11 cellular contexts compared by ENCODE assay signal in the genomic region with DNA sequence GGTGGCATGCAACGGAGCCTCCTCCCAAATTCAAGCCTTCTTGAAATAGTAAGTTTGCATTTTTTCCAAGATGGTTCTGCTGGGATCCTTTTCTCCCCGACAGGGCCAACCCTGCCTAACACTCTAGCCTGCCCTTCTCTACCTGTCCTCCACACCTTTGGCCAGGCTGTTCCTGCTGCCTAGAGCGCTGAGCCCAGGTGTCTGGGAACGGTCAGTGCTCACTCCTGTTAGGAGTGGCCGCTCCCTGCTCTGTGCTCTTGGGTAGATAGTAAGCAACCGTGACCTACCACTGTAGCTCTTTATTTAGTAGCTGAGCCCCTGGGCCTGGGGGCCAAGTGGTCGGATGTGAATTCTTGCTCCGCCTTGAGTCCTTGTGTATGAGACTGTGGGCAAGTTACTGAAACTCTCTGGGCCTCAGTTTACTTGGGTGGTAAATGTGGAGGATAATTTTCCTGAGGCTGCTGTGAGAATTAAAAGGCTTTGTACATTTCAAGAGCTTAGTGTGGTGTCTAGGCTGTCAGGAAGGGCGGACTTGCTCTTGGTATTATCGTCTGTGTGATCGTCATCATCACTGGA. TPM values are rescaled to one million over a fixed set of nuclear protein-coding genes. Genes with fewer than 3 reads are reported as not detected.
DNase-seq lines count a peak whose midpoint lies in the region; ATAC-seq and TF ChIP-seq lines count a peak whose summit lies in the region.
"Had no signal": no experiment of that assay in that cellular context is flagged by ENCODE, and none has a peak within 500 bp of the region (broad histone marks: within the 10 kb centered on the region; RNA-seq: fewer than 3 reads in every experiment).

No MANE protein-coding gene starts in this region.

- H3K27ac Mint-ChIP-seq in activated T-helper 17 cell treated with anti-CD3 and anti-CD28 coated beads, Interleukin-2, amount 50 U/mL, for 72 hours, result peak overlapping the region; percentile 66

- H3K23ac ChIP-seq in mesendoderm (ENCODE audit: low read length), result peak overlapping the region; percentile 99

- H3K27me3 ChIP-seq in mesendoderm (ENCODE audit: insufficient read depth, low read length, poor library complexity) (no peaks in the 10 kb centered on the region), upper lobe of left lung (no peaks in the 10 kb centered on the region)
- H3K27me3 ChIP-seq: esophagus squamous epithelium had no signal

- TF ChIP-seq EP300 in upper lobe of left lung (IDR thresholded peaks at IDR 0.05), result no peak

- no peak overlapping the region for H4K8ac ChIP-seq in mesendoderm (ENCODE audit: low read depth, low read length)

- H3K36me3 ChIP-seq in mesendoderm (ENCODE audit: control insufficient read depth, insufficient read depth, low read length) (no peaks in the 10 kb centered on the region), upper lobe of left lung (no peaks in the 10 kb centered on the region)
- H3K36me3 ChIP-seq: esophagus squamous epithelium had no signal

- H3K27me3 Mint-ChIP-seq in activated T-cell treated with anti-CD3 and anti-CD28 coated beads, Interleukin-2, amount 50 U/mL, for 4 hours (ENCODE audit: low read depth), result no peaks in the 10 kb centered on the region
- H3K27me3 Mint-ChIP-seq in activated T-helper 17 cell treated with anti-CD3 and anti-CD28 coated beads, Interleukin-2, amount 50 U/mL, for 72 hours, result no peaks in the 10 kb centered on the region

- H3K9me3 Mint-ChIP-seq in activated T-cell treated with anti-CD3 and anti-CD28 coated beads, Interleukin-2, amount 50 U/mL, for 4 hours, result no peaks in the 10 kb centered on the region
- H3K9me3 Mint-ChIP-seq in activated T-helper 17 cell treated with anti-CD3 and anti-CD28 coated beads, Interleukin-2, amount 50 U/mL, for 72 hours, result no peaks in the 10 kb centered on the region

- H3K9me3 ChIP-seq in upper lobe of left lung, result no peaks in the 10 kb centered on the region
- H3K9me3 ChIP-seq: esophagus squamous epithelium, psoas muscle had no signal

- H3K4me1 ChIP-seq in mesendoderm (ENCODE audit: control insufficient read depth, low read depth, low read length), result peaks cover 32% of the 10 kb centered on the region
- H3K4me1 ChIP-seq in upper lobe of left lung, result peaks cover 86 to 100% (median 90%) of the 10 kb centered on the region in 4 donors

- no peak overlapping the region for H3K4me2 ChIP-seq in mesendoderm (ENCODE audit: low read length)

- H3K4ac ChIP-seq in mesendoderm (ENCODE audit: low read depth, low read length), result no peak overlapping the region

- H3K79me1 ChIP-seq in mesendoderm (ENCODE audit: low read length), result peaks cover 36% of the 10 kb centered on the region

- H2AK5ac ChIP-seq in mesendoderm (ENCODE audit: low read length), result peak overlapping the region; percentile 96

- no peak overlapping the region for H2BK15ac ChIP-seq in mesendoderm (replicated peaks; ENCODE audit: low read depth)

- peaks cover 67% of the 10 kb centered on the region for H3K4me1 Mint-ChIP-seq in activated T-cell treated with anti-CD3 and anti-CD28 coated beads, Interleukin-2, amount 50 U/mL, for 4 hours (ENCODE audit: low read depth)
- H3K4me1 Mint-ChIP-seq in activated T-helper 17 cell treated with anti-CD3 and anti-CD28 coated beads, Interleukin-2, amount 50 U/mL, for 72 hours, result peaks cover 30% of the 10 kb centered on the region

- ATAC-seq in activated T-cell treated with anti-CD3 and anti-CD28 coated beads, Interleukin-2, amount 50 U/mL, for 4 hours, result no peak
- no peak for ATAC-seq in activated T-helper 17 cell treated with anti-CD3 and anti-CD28 coated beads, Interleukin-2, amount 50 U/mL, for 72 hours (replicated peaks)
- no peak for ATAC-seq in upper lobe of left lung (ENCODE audit: low FRiP score in 2 of 2)

- no peak overlapping the region for H2BK120ac ChIP-seq in mesendoderm (ENCODE audit: low read depth, low read length)

- H3K4me3 Mint-ChIP-seq in activated T-cell treated with anti-CD3 and anti-CD28 coated beads, Interleukin-2, amount 50 U/mL, for 4 hours, result peak overlapping the region; percentile 48
- H3K4me3 Mint-ChIP-seq in activated T-helper 17 cell treated with anti-CD3 and anti-CD28 coated beads, Interleukin-2, amount 50 U/mL, for 72 hours, result peak overlapping the region; percentile 56

- no peak overlapping the region for H3K9ac ChIP-seq in mesendoderm (ENCODE audit: low read length)

- no peak overlapping the region for H4K5ac ChIP-seq in mesendoderm (ENCODE audit: low read length)

- peak overlapping the region; percentile 61 for H2BK5ac ChIP-seq in mesendoderm (ENCODE audit: low read length)

- no peaks in the 10 kb centered on the region for H3K36me3 Mint-ChIP-seq in activated T-cell treated with anti-CD3 and anti-CD28 coated beads, Interleukin-2, amount 50 U/mL, for 4 hours (ENCODE audit: insufficient read depth)
- no peaks in the 10 kb centered on the region for H3K36me3 Mint-ChIP-seq in activated T-helper 17 cell treated with anti-CD3 and anti-CD28 coated beads, Interleukin-2, amount 50 U/mL, for 72 hours (ENCODE audit: low read depth)

- H3K18ac ChIP-seq in mesendoderm (ENCODE audit: low read length), result no peak overlapping the region

- peak overlapping the region; percentile 74 for H3K56ac ChIP-seq in mesendoderm (ENCODE audit: low read length)

- no peak for DNase-seq in activated T-cell treated with anti-CD3 and anti-CD28 coated beads, Interleukin-2, amount 50 U/mL, for 4 hours
- DNase-seq in activated T-cell treated with anti-CD3 and anti-CD28 coated beads, Interleukin-2, amount 50 U/mL, for 48 hours, result no peak
- DNase-seq in mesendoderm (no peak), upper lobe of left lung (peak in 1 of 2 donors; percentile 57), HCEC 1CT (no peak), NCI-H1092 (lab: John Stamatoyannopoulos, UW) (no peak), NOMO-1 treated with dmso at 0.1 percent for 144 hours (lab: John Stamatoyannopoulos, UW; ENCODE audit: unreplicated experiment) (no peak)
- DNase-seq: aorta, esophagus squamous epithelium, psoas muscle had no signal

- H3K27ac ChIP-seq in mesendoderm (ENCODE audit: low read depth, low read length) (peak overlapping the region; percentile 70), upper lobe of left lung (peak overlapping the region; percentile 64 to 74 (median 73))

- no peak for TF ChIP-seq POLR2A in upper lobe of left lung (IDR thresholded peaks at IDR 0.05)

- no CpG with 5 or more reads among the region's 11 CpGs for WGBS in mesendoderm (ENCODE audit: extremely low coverage, insufficient coverage, low lambda C conversion rate)
- 79% methylated on average over 11 of the region's 11 CpGs for WGBS in upper lobe of left lung, 2 donors

- H3K79me2 ChIP-seq in mesendoderm (ENCODE audit: control insufficient read depth, insufficient read depth, low read length), result peaks cover 54% of the 10 kb centered on the region

- TF ChIP-seq CTCF in upper lobe of left lung (IDR thresholded peaks at IDR 0.05), result no peak

- H3K4me3 ChIP-seq in mesendoderm (ENCODE audit: low read length) (no peak overlapping the region), upper lobe of left lung (no peak overlapping the region)
- H3K4me3 ChIP-seq: psoas muscle had no signal

RNA-seq across cellular contexts. Expression of gene GSE1, which starts 44.0 kb away (rescaled TPM):
- 10 to 100 TPM; 15.5 to 15.6 (median 15.5) TPM for total RNA-seq in activated T-cell treated with anti-CD3 and anti-CD28 coated beads, Interleukin-2, amount 50 U/mL, for 4 hours
- total RNA-seq in activated T-helper 17 cell treated with anti-CD3 and anti-CD28 coated beads, Interleukin-2, amount 50 U/mL, for 72 hours, result 10 to 100 TPM; 12.1 to 17.4 TPM
- 16.7 TPM for polyA plus RNA-seq in mesendoderm (2013, experiment 1 of 2)
- polyA plus RNA-seq in mesendoderm (2013, experiment 2 of 2), result 17.3 TPM
- 100 to 1,000 TPM in 2 of 6 donors, 10 to 100 TPM in 4; 80.2 to 332 (median 90.8) TPM for total RNA-seq in upper lobe of left lung

Comparison
In these comparisons a context has a peak if more than half of its experiments do, and no peak if none do; other contexts are left out.
1. RNA of gene GSE1, which starts 44.0 kb away (total RNA-seq): 80.2 to 332 TPM in upper lobe of left lung; 12.1 to 17.4 TPM in activated T-helper 17 cell treated with anti-CD3 and anti-CD28 coated beads, Interleukin-2, amount 50 U/mL, for 72 hours and 15.5 to 15.6 TPM in activated T-cell treated with anti-CD3 and anti-CD28 coated beads, Interleukin-2, amount 50 U/mL, for 4 hours; every median in the first group is over 4 times any median in the second.